Comparison of ENCODE assay signal across 41 cellular contexts in the genomic region with DNA sequence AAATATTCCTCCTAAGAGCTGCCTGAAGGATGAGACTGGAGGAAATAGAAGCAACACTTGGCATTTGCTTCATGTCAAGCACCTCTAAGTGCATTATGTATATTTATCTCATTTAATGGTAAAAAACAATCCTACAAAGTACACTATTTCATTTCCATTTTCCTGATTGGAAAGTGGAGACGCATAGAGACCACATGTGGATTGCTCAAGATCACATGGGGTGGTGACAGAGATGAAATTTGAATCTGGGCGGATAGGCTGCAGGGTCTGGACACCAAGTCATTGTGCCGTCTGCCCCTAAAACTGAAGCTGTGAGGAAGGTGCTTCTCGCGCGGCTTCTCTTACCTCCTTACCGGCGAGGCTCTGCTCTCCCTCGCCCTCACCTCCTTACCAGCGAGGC. TPM values are rescaled to one million over a fixed set of nuclear protein-coding genes. Genes with fewer than 3 reads are reported as not detected.
"Had no signal": no experiment of that assay in that cellular context is flagged by ENCODE, and none has a peak within 500 bp of the region (broad histone marks: within the 10 kb centered on the region; RNA-seq: fewer than 3 reads in every experiment).

No MANE protein-coding gene starts in this region.

- H3K4me1 Mint-ChIP-seq: activated naive CD4-positive, alpha-beta T cell treated with anti-CD3 and anti-CD28 coated beads, Interleukin-2, amount 10 ng/mL, durations not matched to agents 7 days and 5 days; activated naive CD4-positive, alpha-beta T cell treated with anti-CD3 and anti-CD28 coated beads, Interleukin-2, amount 50 U/mL, for 24 hours; activated naive CD8-positive, alpha-beta T cell treated with anti-CD3 and anti-CD28 coated beads for 36 hours; activated naive CD8-positive, alpha-beta T cell treated with anti-CD3 and anti-CD28 coated beads, Interleukin-2, amount 10 ng/mL, durations not matched to agents 7 days and 5 days; activated naive CD8-positive, alpha-beta T cell treated with anti-CD3 and anti-CD28 coated beads, Interleukin-2, amount 50 U/mL, for 24 hours; activated T-helper 17 cell treated with anti-CD3 and anti-CD28 coated beads, Interleukin-2, amount 50 U/mL, for 72 hours; central memory CD8-positive, alpha-beta T cell had no signal

- DNase-seq: activated effector memory CD4-positive, alpha-beta T cell treated with anti-CD3 and anti-CD28 coated beads, Interleukin-2, amount 50 U/mL, for 16 hours; activated effector memory CD4-positive, alpha-beta T cell treated with Interleukin-2 at 50 U/mL for 16 hours; activated gamma-delta T cell; activated gamma-delta T cell treated with Interleukin-2 at 50 U/mL for 16 hours; activated naive CD4-positive, alpha-beta T cell; activated naive CD4-positive, alpha-beta T cell treated with anti-CD3 and anti-CD28 coated beads for 36 hours; activated naive CD4-positive, alpha-beta T cell treated with anti-CD3 and anti-CD28 coated beads, Interleukin-2, amount 10 ng/mL, durations not matched to agents 7 days and 5 days; activated naive CD4-positive, alpha-beta T cell treated with anti-CD3 and anti-CD28 coated beads, Interleukin-2, amount 50 U/mL, for 16 hours; activated naive CD8-positive, alpha-beta T cell treated with anti-CD3 and anti-CD28 coated beads for 36 hours; activated naive CD8-positive, alpha-beta T cell treated with anti-CD3 and anti-CD28 coated beads, Interleukin-2, amount 10 ng/mL, durations not matched to agents 7 days and 5 days; activated naive CD8-positive, alpha-beta T cell treated with anti-CD3 and anti-CD28 coated beads, Interleukin-2, amount 50 U/mL, for 24 hours; activated T-cell treated with anti-CD3 and anti-CD28 coated beads, Interleukin-2, amount 50 U/mL, for 1 hour; activated T-cell treated with anti-CD3 and anti-CD28 coated beads, Interleukin-2, amount 50 U/mL, for 24 hours; activated T-cell treated with anti-CD3 and anti-CD28 coated beads, Interleukin-2, amount 50 U/mL, for 4 hours; activated T-cell treated with anti-CD3 and anti-CD28 coated beads, Interleukin-2, amount 50 U/mL, for 48 hours; activated T-cell treated with anti-CD3 and anti-CD28 coated beads, Interleukin-2, amount 50 U/mL, for 72 hours; adrenal gland; amniotic stem cell; amygdala; anterior cingulate cortex; body of pancreas; brain microvascular endothelial cell; caudate nucleus; central memory CD4-positive, alpha-beta T cell; cerebellar nuclear complex had no signal

- H3K4me1 ChIP-seq: adrenal gland, ascending aorta, breast epithelium had no signal

- H3K27ac Mint-ChIP-seq: activated naive CD4-positive, alpha-beta T cell treated with anti-CD3 and anti-CD28 coated beads for 36 hours; activated naive CD4-positive, alpha-beta T cell treated with anti-CD3 and anti-CD28 coated beads, Interleukin-2, amount 10 ng/mL, durations not matched to agents 7 days and 5 days; activated naive CD4-positive, alpha-beta T cell treated with anti-CD3 and anti-CD28 coated beads, Interleukin-2, amount 50 U/mL, for 24 hours; activated naive CD4-positive, alpha-beta T cell treated with anti-CD3 and anti-CD28 coated beads, Interleukin-2, amount 50 U/mL, for 72 hours; activated naive CD8-positive, alpha-beta T cell; activated naive CD8-positive, alpha-beta T cell treated with anti-CD3 and anti-CD28 coated beads for 36 hours; activated naive CD8-positive, alpha-beta T cell treated with anti-CD3 and anti-CD28 coated beads, Interleukin-2, amount 10 ng/mL, durations not matched to agents 7 days and 5 days; activated naive CD8-positive, alpha-beta T cell treated with anti-CD3 and anti-CD28 coated beads, Interleukin-2, amount 50 U/mL, for 24 hours; activated T-cell treated with anti-CD3 and anti-CD28 coated beads, Interleukin-2, amount 50 U/mL, for 24 hours; activated T-cell treated with anti-CD3 and anti-CD28 coated beads, Interleukin-2, amount 50 U/mL, for 72 hours; activated T-helper 1 cell treated with anti-CD3 and anti-CD28 coated beads, Interleukin-12 subunit alpha, Interleukin-12 subunit beta, Interleukin-2, Interleukin-4 antibody, amounts not matched to agents 30 ng/mL and 10 ng/mL and 1 ng/mL, durations not matched to agents 14 hours and 24 hours and 36 hours; activated T-helper 17 cell treated with anti-CD3 and anti-CD28 coated beads, Interleukin-2, amount 50 U/mL, for 72 hours; activated T-helper 2 cell treated with anti-CD3 and anti-CD28 coated beads, Interferon-gamma antibody, Interleukin-2, Interleukin-4, amounts not matched to agents 10 μg/mL and 5 μg/mL and 100 μg/mL, durations not matched to agents 14 hours and 24 hours and 36 hours; brain had no signal

- FAIRE-seq: astrocyte, bronchial epithelial cell had no signal

- H3K9me3 ChIP-seq: adrenal gland, ascending aorta, body of pancreas, breast epithelium had no signal

- H3K36me3 ChIP-seq: adrenal gland, ascending aorta, brain microvascular endothelial cell, breast epithelium, cardiac muscle cell had no signal

- H3K4me3 ChIP-seq: adrenal gland, ascending aorta, body of pancreas, breast epithelium, cardiac muscle cell had no signal

- H3K4me3 Mint-ChIP-seq: activated naive CD4-positive, alpha-beta T cell treated with anti-CD3 and anti-CD28 coated beads for 36 hours; activated naive CD4-positive, alpha-beta T cell treated with anti-CD3 and anti-CD28 coated beads, Interleukin-2, amount 10 ng/mL, durations not matched to agents 7 days and 5 days; activated naive CD4-positive, alpha-beta T cell treated with anti-CD3 and anti-CD28 coated beads, Interleukin-2, amount 50 U/mL, for 24 hours; activated naive CD8-positive, alpha-beta T cell; activated naive CD8-positive, alpha-beta T cell treated with anti-CD3 and anti-CD28 coated beads for 36 hours; activated naive CD8-positive, alpha-beta T cell treated with anti-CD3 and anti-CD28 coated beads, Interleukin-2, amount 10 ng/mL, durations not matched to agents 7 days and 5 days; activated naive CD8-positive, alpha-beta T cell treated with anti-CD3 and anti-CD28 coated beads, Interleukin-2, amount 50 U/mL, for 24 hours; activated T-cell treated with anti-CD3 and anti-CD28 coated beads, Interleukin-2, amount 50 U/mL, for 24 hours; activated T-cell treated with anti-CD3 and anti-CD28 coated beads, Interleukin-2, amount 50 U/mL, for 4 hours; activated T-cell treated with anti-CD3 and anti-CD28 coated beads, Interleukin-2, amount 50 U/mL, for 72 hours; activated T-helper 1 cell treated with anti-CD3 and anti-CD28 coated beads, Interleukin-12 subunit alpha, Interleukin-12 subunit beta, Interleukin-2, Interleukin-4 antibody, amounts not matched to agents 30 ng/mL and 10 ng/mL and 1 ng/mL, durations not matched to agents 14 hours and 24 hours and 36 hours; activated T-helper 17 cell treated with anti-CD3 and anti-CD28 coated beads, Interleukin-2, amount 50 U/mL, for 72 hours; brain; central memory CD8-positive, alpha-beta T cell had no signal

- ATAC-seq: activated naive CD4-positive, alpha-beta T cell treated with anti-CD3 and anti-CD28 coated beads, Interleukin-2, amount 50 U/mL, for 72 hours; activated naive CD8-positive, alpha-beta T cell treated with anti-CD3 and anti-CD28 coated beads, Interleukin-2, amount 50 U/mL, for 24 hours; activated T-cell treated with anti-CD3 and anti-CD28 coated beads, Interleukin-2, amount 50 U/mL, for 4 hours; activated T-cell treated with anti-CD3 and anti-CD28 coated beads, Interleukin-2, amount 50 U/mL, for 72 hours; activated T-helper 17 cell treated with anti-CD3 and anti-CD28 coated beads, Interleukin-2, amount 50 U/mL, for 72 hours; body of pancreas had no signal

- H3K27me3 ChIP-seq: adrenal gland, ascending aorta, body of pancreas, brain microvascular endothelial cell, breast epithelium, cardiac muscle cell had no signal

- H3K27ac ChIP-seq: adrenal gland, ascending aorta, brain microvascular endothelial cell, breast epithelium, cardiac muscle cell had no signal

- H3K36me3 Mint-ChIP-seq: activated naive CD4-positive, alpha-beta T cell treated with anti-CD3 and anti-CD28 coated beads, Interleukin-2, amount 10 ng/mL, durations not matched to agents 7 days and 5 days; activated naive CD4-positive, alpha-beta T cell treated with anti-CD3 and anti-CD28 coated beads, Interleukin-2, amount 50 U/mL, for 24 hours; activated naive CD4-positive, alpha-beta T cell treated with anti-CD3 and anti-CD28 coated beads, Interleukin-2, amount 50 U/mL, for 72 hours; activated naive CD8-positive, alpha-beta T cell; activated naive CD8-positive, alpha-beta T cell treated with anti-CD3 and anti-CD28 coated beads for 36 hours; activated naive CD8-positive, alpha-beta T cell treated with anti-CD3 and anti-CD28 coated beads, Interleukin-2, amount 10 ng/mL, durations not matched to agents 7 days and 5 days; brain had no signal

- H3K9me3 Mint-ChIP-seq: activated naive CD4-positive, alpha-beta T cell treated with anti-CD3 and anti-CD28 coated beads for 36 hours; activated naive CD4-positive, alpha-beta T cell treated with anti-CD3 and anti-CD28 coated beads, Interleukin-2, amount 10 ng/mL, durations not matched to agents 7 days and 5 days; activated naive CD4-positive, alpha-beta T cell treated with anti-CD3 and anti-CD28 coated beads, Interleukin-2, amount 50 U/mL, for 24 hours; activated naive CD4-positive, alpha-beta T cell treated with anti-CD3 and anti-CD28 coated beads, Interleukin-2, amount 50 U/mL, for 72 hours; activated naive CD8-positive, alpha-beta T cell treated with anti-CD3 and anti-CD28 coated beads for 36 hours; activated naive CD8-positive, alpha-beta T cell treated with anti-CD3 and anti-CD28 coated beads, Interleukin-2, amount 10 ng/mL, durations not matched to agents 7 days and 5 days; activated naive CD8-positive, alpha-beta T cell treated with anti-CD3 and anti-CD28 coated beads, Interleukin-2, amount 50 U/mL, for 24 hours; activated T-cell treated with anti-CD3 and anti-CD28 coated beads, Interleukin-2, amount 50 U/mL, for 24 hours; activated T-cell treated with anti-CD3 and anti-CD28 coated beads, Interleukin-2, amount 50 U/mL, for 4 hours; activated T-cell treated with anti-CD3 and anti-CD28 coated beads, Interleukin-2, amount 50 U/mL, for 72 hours; activated T-helper 1 cell treated with anti-CD3 and anti-CD28 coated beads, Interleukin-12 subunit alpha, Interleukin-12 subunit beta, Interleukin-2, Interleukin-4 antibody, amounts not matched to agents 30 ng/mL and 10 ng/mL and 1 ng/mL, durations not matched to agents 14 hours and 24 hours and 36 hours; activated T-helper 17 cell treated with anti-CD3 and anti-CD28 coated beads, Interleukin-2, amount 50 U/mL, for 72 hours; activated T-helper 2 cell treated with anti-CD3 and anti-CD28 coated beads, Interferon-gamma antibody, Interleukin-2, Interleukin-4, amounts not matched to agents 10 μg/mL and 5 μg/mL and 100 μg/mL, durations not matched to agents 14 hours and 24 hours and 36 hours; brain; central memory CD8-positive, alpha-beta T cell had no signal

RNA-seq across cellular contexts. Expression of a gene that starts 30.3 kb away (rescaled TPM):
- total RNA-seq: activated naive CD4-positive, alpha-beta T cell treated with anti-CD3 and anti-CD28 coated beads for 36 hours; activated naive CD4-positive, alpha-beta T cell treated with anti-CD3 and anti-CD28 coated beads, Interleukin-2, amount 50 U/mL, for 72 hours; activated naive CD8-positive, alpha-beta T cell treated with anti-CD3 and anti-CD28 coated beads for 36 hours; activated naive CD8-positive, alpha-beta T cell treated with anti-CD3 and anti-CD28 coated beads, Interleukin-2, amount 10 ng/mL, durations not matched to agents 7 days and 5 days; activated T-cell treated with anti-CD3 and anti-CD28 coated beads, Interleukin-2, amount 50 U/mL, for 4 hours; activated T-cell treated with anti-CD3 and anti-CD28 coated beads, Interleukin-2, amount 50 U/mL, for 72 hours; activated T-helper 1 cell treated with anti-CD3 and anti-CD28 coated beads, Interleukin-12 subunit alpha, Interleukin-12 subunit beta, Interleukin-2, Interleukin-4 antibody, amounts not matched to agents 30 ng/mL and 10 ng/mL and 1 ng/mL, durations not matched to agents 14 hours and 24 hours and 36 hours; activated T-helper 17 cell treated with anti-CD3 and anti-CD28 coated beads, Interleukin-2, amount 50 U/mL, for 72 hours; activated T-helper 2 cell treated with anti-CD3 and anti-CD28 coated beads, Interferon-gamma antibody, Interleukin-2, Interleukin-4, amounts not matched to agents 10 μg/mL and 5 μg/mL and 100 μg/mL, durations not matched to agents 14 hours and 24 hours and 36 hours; adrenal gland; ascending aorta; astrocyte; breast epithelium; bronchial epithelial cell; cardiac muscle cell; cardiac septum; cerebellum; chondrocyte had no signal
- polyA plus RNA-seq: adrenal gland, cardiac muscle cell had no signal
